ENCODE assay signal across 15 cellular contexts in the genomic region with DNA sequence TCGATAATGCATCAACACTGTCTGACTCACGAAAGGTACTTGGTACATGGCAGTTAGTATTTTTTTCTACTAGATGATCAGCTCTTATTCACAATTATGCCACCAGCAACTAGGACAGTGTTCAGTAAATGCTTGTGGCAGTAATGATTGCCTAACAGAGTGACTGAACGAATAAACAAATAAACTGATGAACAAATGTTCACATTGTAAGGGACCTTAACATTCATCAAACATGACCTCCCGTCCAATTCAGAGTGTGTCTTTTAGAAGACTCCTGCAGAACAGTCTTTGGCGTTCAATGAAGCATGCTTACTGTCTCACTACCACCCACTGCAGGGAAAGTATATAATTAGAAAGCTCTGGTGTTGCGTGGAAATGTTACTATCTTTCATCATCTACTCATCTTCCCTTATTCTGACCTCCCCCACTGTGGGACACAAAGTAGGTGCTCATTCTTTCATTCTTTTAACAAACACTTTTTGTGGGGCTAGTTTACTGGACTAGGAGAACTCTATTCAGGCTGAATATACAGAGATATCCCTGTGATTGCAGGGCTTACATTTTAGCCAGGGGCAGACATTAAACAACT.
DNase-seq lines count a peak whose midpoint lies in the region; ATAC-seq, FAIRE-seq and TF ChIP-seq lines count a peak whose summit lies in the region.
"Had no signal": no experiment of that assay in that cellular context is flagged by ENCODE, and none has a peak within 500 bp of the region (broad histone marks: within the 10 kb centered on the region; RNA-seq: fewer than 3 reads in every experiment).

No MANE protein-coding gene starts in this region.

- no peak overlapping the region for H3K4me3 Mint-ChIP-seq in MCF 10A (ENCODE audit: unreplicated experiment)
- H3K4me3 Mint-ChIP-seq: CD8-positive, alpha-beta T cell; GM23338 had no signal

- no peaks in the 10 kb centered on the region for H3K9me3 ChIP-seq in K562 (replicated peaks; ENCODE audit: control insufficient read depth, insufficient read depth, low read depth, low read length)
- H3K9me3 ChIP-seq: BE2C had no signal

- CTCF ChIA-PET in K562 (lab: Yijun Ruan, JAX; ENCODE audit: low intra/inter-chr PET ratio): no interaction called here
- CTCF ChIA-PET in MCF 10A (lab: Yijun Ruan, JAX): no interaction called here

- H3K27me3 Mint-ChIP-seq in MCF 10A (ENCODE audit: insufficient read depth, unreplicated experiment): no peaks in the 10 kb centered on the region

- no peaks in the 10 kb centered on the region for H3K9me1 ChIP-seq in K562 (ENCODE audit: control insufficient read depth, insufficient read depth, low read length)

- H3K27me3 ChIP-seq in K562 (ENCODE audit: control insufficient read depth in 2 of 2, insufficient read depth in 2 of 2, low read length in 2 of 2): 0 out of 5 replicates have a peak, but pooled peaks cover 0 to 4% of the 10 kb centered on the region in 2 experiments
- H3K27me3 ChIP-seq: BE2C had no signal

- FAIRE-seq in K562 (lab: Jason Lieb, UNC): no peak
- FAIRE-seq: A204.1, GM18507 had no signal

- POLR2A ChIA-PET in K562 (lab: Yijun Ruan, JAX): interaction anchor here (0.7 kb wide), 1 partner anchor 214 kb away, joined by 3 read pairs; no protein-coding TSS in a partner anchor
- POLR2A ChIA-PET in MCF 10A (lab: Yijun Ruan, JAX): interaction anchor here (1.3 kb wide), 1 partner anchor 19 kb away, joined by 3 read pairs; no protein-coding TSS in a partner anchor

- no peaks in the 10 kb centered on the region for H3K36me3 ChIP-seq in K562 (ENCODE audit: control insufficient read depth, insufficient read depth, low read length)
- H3K36me3 ChIP-seq: BE2C had no signal

- no TSS peak for BruUV-seq in K562 (replicated peaks; lab: Mats Ljungman, UMichigan)
- BruUV-seq in MCF 10A (replicated peaks; lab: Mats Ljungman, UMichigan): no TSS peak

- no peak overlapping the region for H3K4me2 ChIP-seq in K562 (ENCODE audit: insufficient read depth, low read length)
- H3K4me2 ChIP-seq: GM23338 had no signal

- DNase-seq in SIG-M5 treated with dmso at 0.1 percent for 504 hours (lab: John Stamatoyannopoulos, UW; ENCODE audit: unreplicated experiment): peak; percentile 0
- DNase-seq in SIG-M5 (lab: John Stamatoyannopoulos, UW): no peak
- DNase-seq in NCI-H345 treated with DMSO at 0.1 percent for 48 hours (lab: John Stamatoyannopoulos, UW; ENCODE audit: unreplicated experiment): peak; percentile 24
- DNase-seq in K562 (ENCODE audit: extremely low read depth in 1 of 4, low spot score in 3 of 4): no peak
- DNase-seq in MCF 10A (ENCODE audit: unreplicated experiment): no peak
- DNase-seq in DMS114 treated with DMSO at 0.1 percent for 48 hours (lab: John Stamatoyannopoulos, UW; ENCODE audit: unreplicated experiment): no peak
- DNase-seq: BE2C; CD8-positive, alpha-beta T cell; COR-L47; H7 had no signal

- H3K4me1 Mint-ChIP-seq in MCF 10A (ENCODE audit: insufficient read depth, unreplicated experiment): peaks cover 20% of the 10 kb centered on the region

- no peak for TF ChIP-seq RAD21 in K562 (CRISPR knock-in tag; conservative IDR thresholded peaks at IDR 0.05 in 1 of 2, IDR thresholded peaks at IDR 0.05 in 1 of 2)

- no peak for TF ChIP-seq POLR2A in K562 (conservative IDR thresholded peaks at IDR 0.05)

- no peak overlapping the region for H3K9ac ChIP-seq in K562 (ENCODE audit: insufficient read depth in 1 of 2, low read depth in 2 of 2, low read length in 2 of 2)

- no peak overlapping the region for H2AFZ ChIP-seq in K562 (ENCODE audit: low read depth, low read length)

- peaks cover 6% of the 10 kb centered on the region for H3K36me3 Mint-ChIP-seq in MCF 10A (ENCODE audit: insufficient read depth, unreplicated experiment)
- H3K36me3 Mint-ChIP-seq: CD8-positive, alpha-beta T cell had no signal

- no peak for TF ChIP-seq CTCF in K562 (IDR thresholded peaks at IDR 0.05 in 2 of 3, conservative IDR thresholded peaks at IDR 0.05 in 1 of 3; ENCODE audit: insufficient read depth in 2 of 3, low read depth in 1 of 3, low read length in 3 of 3)
- TF ChIP-seq CTCF in MCF 10A (IDR thresholded peaks at IDR 0.05; ENCODE audit: unreplicated experiment): no peak

- TF ChIP-seq EP300 in K562 (IDR thresholded peaks at IDR 0.05; ENCODE audit: low read length): no peak

- no peak overlapping the region for H3K4me3 ChIP-seq in K562
- H3K4me3 ChIP-seq: GM23338 had no signal

- H3K4me1 ChIP-seq in K562 (replicated peaks in 1 of 2; ENCODE audit: control insufficient read depth in 2 of 2, insufficient read depth in 2 of 2, low read length in 2 of 2): no peaks in the 10 kb centered on the region
- H3K4me1 ChIP-seq: BE2C had no signal

- H3K27ac Mint-ChIP-seq in MCF 10A (ENCODE audit: low read depth, unreplicated experiment): no peak overlapping the region
- H3K27ac Mint-ChIP-seq: CD8-positive, alpha-beta T cell; GM23338 had no signal

- ATAC-seq in K562 (no peak; the same call in 2 of the 3 replicates), GM21737 (IDR thresholded peaks at IDR 0.05; ENCODE audit: unreplicated experiment) (no peak)
- ATAC-seq: CD8-positive, alpha-beta T cell; GM23338 had no signal

- no peaks in the 10 kb centered on the region for H4K20me1 ChIP-seq in K562 (replicated peaks; ENCODE audit: control insufficient read depth, insufficient read depth, low read length)

- H3K9me3 Mint-ChIP-seq in MCF 10A (ENCODE audit: unreplicated experiment): no peaks in the 10 kb centered on the region
- H3K9me3 Mint-ChIP-seq: CD8-positive, alpha-beta T cell; GM23338 had no signal

- no peaks in the 10 kb centered on the region for H3K79me2 ChIP-seq in K562 (ENCODE audit: control insufficient read depth, insufficient read depth, low read length)

- intact Hi-C loops in K562 (cut with micrococcal nuclease): no loop called here
- intact Hi-C loops in MCF 10A (cut with micrococcal nuclease): no loop called here

- in situ Hi-C loops in K562 (cut with MboI): no loop called here

- no peak overlapping the region for H3K27ac ChIP-seq in K562 (ENCODE audit: extremely low read depth, low read depth, low read length)
- H3K27ac ChIP-seq: C4-2B had no signal

- 3% methylated on average over 6 of the region's 6 CpGs for WGBS in K562 (ENCODE audit: insufficient coverage, low coverage, missing lambda C conversion rate)

TF ChIP-seq in K562, 482 proteins besides CTCF, POLR2A, EP300 and RAD21:
- TF ChIP-seq HNRNPUL1 (IDR thresholded peaks at IDR 0.05; ENCODE audit: low read length) (no peak), CEBPG (CRISPR knock-in tag; IDR thresholded peaks at IDR 0.05) (no peak), CEBPG (tag; conservative IDR thresholded peaks at IDR 0.05 in 1 of 2, IDR thresholded peaks at IDR 0.05 in 1 of 2) (peak; percentile 60 to 87; a peak in 3 of 4 replicates)
- TF ChIP-seq, protein P1, sequence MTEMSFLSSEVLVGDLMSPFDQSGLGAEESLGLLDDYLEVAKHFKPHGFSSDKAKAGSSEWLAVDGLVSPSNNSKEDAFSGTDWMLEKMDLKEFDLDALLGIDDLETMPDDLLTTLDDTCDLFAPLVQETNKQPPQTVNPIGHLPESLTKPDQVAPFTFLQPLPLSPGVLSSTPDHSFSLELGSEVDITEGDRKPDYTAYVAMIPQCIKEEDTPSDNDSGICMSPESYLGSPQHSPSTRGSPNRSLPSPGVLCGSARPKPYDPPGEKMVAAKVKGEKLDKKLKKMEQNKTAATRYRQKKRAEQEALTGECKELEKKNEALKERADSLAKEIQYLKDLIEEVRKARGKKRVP (CRISPR knock-in tag; IDR thresholded peaks at IDR 0.05): peak; percentile 69; the same call in 1 of the 2 replicates
TF ChIP-seq in K562: peak in this region for 2.

Comparison
In these comparisons a context has a peak if more than half of its experiments do, and no peak if none do; other contexts are left out.
1. DNase-seq: peak in SIG-M5 treated with dmso at 0.1 percent for 504 hours (single experiment) and NCI-H345 treated with DMSO at 0.1 percent for 48 hours (single experiment); none in SIG-M5 (single experiment), K562 (0 of 4), MCF 10A (single experiment) and DMS114 treated with DMSO at 0.1 percent for 48 hours (single experiment).